Comparison of ENCODE assay signal across 8 cellular contexts in the genomic region with DNA sequence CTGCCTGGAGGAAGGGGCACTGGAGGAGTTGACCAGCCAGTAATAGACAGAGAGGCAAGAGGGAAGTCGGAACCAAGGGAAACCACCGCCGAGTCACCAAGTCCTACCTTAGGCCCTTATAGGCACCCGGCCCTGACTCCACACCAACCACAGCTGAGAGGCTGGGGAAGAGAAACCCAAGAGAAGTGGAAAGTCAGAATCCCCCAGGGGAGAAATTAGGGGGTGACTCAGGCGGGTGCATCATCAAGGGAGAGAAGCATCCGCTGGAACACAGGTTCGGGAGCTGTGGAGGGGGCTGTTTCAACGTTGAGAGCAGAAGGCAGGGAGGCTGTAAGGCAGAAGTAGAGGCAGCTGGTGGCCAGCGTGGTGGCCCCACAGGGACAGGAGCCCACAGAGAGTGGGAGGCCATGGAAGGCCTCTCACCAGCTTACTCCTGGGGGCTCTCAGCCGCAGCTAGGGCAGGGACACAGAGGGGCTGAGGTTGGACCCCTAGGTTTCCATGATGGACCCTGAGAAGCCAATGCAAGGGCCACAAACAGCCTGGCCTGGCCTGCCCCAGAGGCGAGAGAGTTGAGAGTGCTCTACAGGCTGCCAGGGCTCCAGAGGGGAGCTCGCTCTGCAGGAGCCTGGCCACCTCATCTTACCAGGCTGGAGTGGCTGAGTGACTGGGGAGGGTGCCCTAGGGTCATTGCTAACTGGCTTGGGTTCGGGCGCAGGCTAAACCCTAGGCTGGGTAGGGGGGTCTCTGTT. TPM values are rescaled to one million over a fixed set of nuclear protein-coding genes. Genes with fewer than 3 reads are reported as not detected.
DNase-seq lines count a peak whose midpoint lies in the region; ATAC-seq and TF ChIP-seq lines count a peak whose summit lies in the region.

No MANE protein-coding gene starts in this region.

- TF ChIP-seq CTCF in A673 (conservative IDR thresholded peaks at IDR 0.05; ENCODE audit: low read depth, low read length) (no peak), upper lobe of left lung (IDR thresholded peaks at IDR 0.05) (no peak)

- intact Hi-C loops in A673 (cut with micrococcal nuclease; ENCODE audit: unreplicated experiment): no loop called here

- peaks cover 9% of the 10 kb centered on the region for H3K36me3 Mint-ChIP-seq in activated T-helper 17 cell treated with anti-CD3 and anti-CD28 coated beads, Interleukin-2, amount 50 U/mL, for 72 hours (ENCODE audit: low read depth)

- ATAC-seq in GM18508 (IDR thresholded peaks at IDR 0.05; ENCODE audit: insufficient read depth, unreplicated experiment) (peak; percentile 58), HG03097 (IDR thresholded peaks at IDR 0.05; ENCODE audit: low FRiP score, unreplicated experiment) (peak; percentile 40), upper lobe of left lung (ENCODE audit: low FRiP score in 2 of 2) (peak in 1 of 2 donors; percentile 0)
- peak; percentile 86 for ATAC-seq in activated T-helper 17 cell treated with anti-CD3 and anti-CD28 coated beads, Interleukin-2, amount 50 U/mL, for 72 hours (replicated peaks)

- H3K27me3 Mint-ChIP-seq in activated T-helper 17 cell treated with anti-CD3 and anti-CD28 coated beads, Interleukin-2, amount 50 U/mL, for 72 hours: no peaks in the 10 kb centered on the region

- peak overlapping the region; percentile 82 for H3K27ac ChIP-seq in A673 (ENCODE audit: low read depth, low read length, poor library complexity, severe bottlenecking)
- H3K27ac ChIP-seq in layer of hippocampus (ENCODE audit: low read depth, low read length): peak overlapping the region; percentile 98
- peak overlapping the region; percentile 88 to 93 (median 91) for H3K27ac ChIP-seq in upper lobe of left lung

- 80 to 85% methylated on average over 12 to 14 of the region's 14 CpGs for WGBS in upper lobe of left lung, 2 donors

- TF ChIP-seq EP300 in upper lobe of left lung (IDR thresholded peaks at IDR 0.05): no peak

- TF ChIP-seq POLR2A in upper lobe of left lung (IDR thresholded peaks at IDR 0.05): no peak

- POLR2A ChIA-PET in A673 (lab: Charles Lee; ENCODE audit: low non-redundant PET): no interaction called here

- H3K27ac Mint-ChIP-seq in activated T-helper 17 cell treated with anti-CD3 and anti-CD28 coated beads, Interleukin-2, amount 50 U/mL, for 72 hours: peak overlapping the region; percentile 94

- H3K9me3 ChIP-seq in A673 (ENCODE audit: low read depth, low read length, poor library complexity, severe bottlenecking): no peaks in the 10 kb centered on the region
- no peaks in the 10 kb centered on the region for H3K9me3 ChIP-seq in upper lobe of left lung

- H3K4me3 Mint-ChIP-seq in activated T-helper 17 cell treated with anti-CD3 and anti-CD28 coated beads, Interleukin-2, amount 50 U/mL, for 72 hours: peak overlapping the region; percentile 91

- H3K4me1 Mint-ChIP-seq in activated T-helper 17 cell treated with anti-CD3 and anti-CD28 coated beads, Interleukin-2, amount 50 U/mL, for 72 hours: peaks cover 15% of the 10 kb centered on the region

- H3K36me3 ChIP-seq in A673 (ENCODE audit: insufficient read depth, low read length, poor library complexity, severe bottlenecking) (no peaks in the 10 kb centered on the region), upper lobe of left lung (peaks cover 0 to 13% (median 3%) of the 10 kb centered on the region in 4 donors)

- H3K4me3 ChIP-seq in A673 (ENCODE audit: low read depth, low read length, poor library complexity, severe bottlenecking): no peak overlapping the region
- H3K4me3 ChIP-seq in upper lobe of left lung: peak overlapping the region in 3 of 4 donors; percentile 73 to 99 (median 94)

- H3K4me1 ChIP-seq in A673 (ENCODE audit: insufficient read depth, low read length, poor library complexity, severe bottlenecking) (peaks cover 23% of the 10 kb centered on the region), upper lobe of left lung (peaks cover 34 to 59% (median 40%) of the 10 kb centered on the region in 4 donors)

- CTCF ChIA-PET in A673 (lab: Charles Lee): no interaction called here

- DNase-seq in A673 (ENCODE audit: low spot score) (peak; percentile 52), upper lobe of left lung (peak in 1 of 2 donors; percentile 42), NCI-H2227 (lab: John Stamatoyannopoulos, UW; ENCODE audit: unreplicated experiment) (no peak), dedifferentiated amniotic fluid mesenchymal stem cell (ENCODE audit: extremely low spot score) (no peak)

- no TSS peak for BruUV-seq in A673 (replicated peaks; lab: Mats Ljungman, UMichigan)

- no peaks in the 10 kb centered on the region for H3K27me3 ChIP-seq in A673 (replicated peaks; ENCODE audit: insufficient read depth, low read depth, low read length, poor library complexity)
- H3K27me3 ChIP-seq in layer of hippocampus (ENCODE audit: control insufficient read depth, insufficient read depth, low read length): no peaks in the 10 kb centered on the region
- H3K27me3 ChIP-seq in upper lobe of left lung: peaks cover 0 to 8% (median 3%) of the 10 kb centered on the region in 4 donors

- no peaks in the 10 kb centered on the region for H3K9me3 Mint-ChIP-seq in activated T-helper 17 cell treated with anti-CD3 and anti-CD28 coated beads, Interleukin-2, amount 50 U/mL, for 72 hours

RNA-seq across cellular contexts. Expression of gene TRMT61A, which starts 1.4 kb away (rescaled TPM):
- 19.3 and 23.6 TPM in 2 replicates for total RNA-seq in A673 (2021)
- total RNA-seq in activated T-helper 17 cell treated with anti-CD3 and anti-CD28 coated beads, Interleukin-2, amount 50 U/mL, for 72 hours: 10 to 100 TPM in 1 of 2 donors, 1 to 10 TPM in 1; 7.0 to 17.2 TPM
- total RNA-seq in upper lobe of left lung: 10 to 100 TPM in 5 of 6 donors, 1 to 10 TPM in 1; 6.7 to 25.1 (median 15.0) TPM

RNA-seq across cellular contexts. Expression of gene CKB, which starts 5.0 kb away (rescaled TPM):
- total RNA-seq in A673 (2021) (118 and 183 TPM in 2 replicates), upper lobe of left lung (100 to 1,000 TPM; 168 to 303 (median 231) TPM)
- 10 to 100 TPM in 1 of 2 donors, 1 to 10 TPM in 1; 4.5 to 13.4 TPM for total RNA-seq in activated T-helper 17 cell treated with anti-CD3 and anti-CD28 coated beads, Interleukin-2, amount 50 U/mL, for 72 hours

RNA-seq across cellular contexts. Expression of gene BAG5, which starts 34.9 kb away (rescaled TPM):
- total RNA-seq in A673 (2021) (35.4 and 39.8 TPM in 2 replicates), upper lobe of left lung (10 to 100 TPM; 12.6 to 36.9 (median 27.1) TPM)
- 10 to 100 TPM; 21.0 to 33.2 TPM for total RNA-seq in activated T-helper 17 cell treated with anti-CD3 and anti-CD28 coated beads, Interleukin-2, amount 50 U/mL, for 72 hours

RNA-seq across cellular contexts. Expression of gene COA8, which starts 35.2 kb away (rescaled TPM):
- total RNA-seq in A673 (2021): 48.6 and 51.0 TPM in 2 replicates
- total RNA-seq in activated T-helper 17 cell treated with anti-CD3 and anti-CD28 coated beads, Interleukin-2, amount 50 U/mL, for 72 hours: 10 to 100 TPM; 30.9 to 39.9 TPM
- total RNA-seq in upper lobe of left lung: 10 to 100 TPM; 12.6 to 38.3 (median 28.6) TPM
